In the genomic region with DNA sequence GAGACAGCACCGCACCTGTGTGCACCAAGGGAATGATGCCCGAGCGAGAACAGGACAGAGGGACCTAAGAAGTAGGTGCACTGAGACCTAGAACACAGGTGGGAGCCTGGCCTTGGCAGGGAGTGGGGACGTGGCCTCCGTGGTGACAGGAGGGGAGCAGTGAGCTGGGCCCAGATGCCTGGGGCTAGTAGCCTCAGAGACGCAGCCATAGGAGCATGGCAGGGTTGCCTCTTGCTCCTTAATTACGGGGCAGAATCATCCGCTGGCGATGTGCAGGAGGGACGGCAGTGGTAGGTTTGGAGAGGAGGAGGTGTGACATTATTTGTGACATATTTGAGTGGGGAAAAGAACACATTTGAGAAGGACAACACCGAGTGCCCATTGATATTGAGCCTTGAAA, we compare ENCODE assay signal across 26 cellular contexts.
"Had no signal": no experiment of that assay in that cellular context is flagged by ENCODE, and none has a peak within 500 bp of the region (broad histone marks: within the 10 kb centered on the region; RNA-seq: fewer than 3 reads in every experiment).

No MANE protein-coding gene starts in this region.

- H3K4me2 ChIP-seq: smooth muscle cell had no signal

- H3K27ac ChIP-seq: adrenal gland, colonic mucosa, dorsolateral prefrontal cortex, esophagus squamous epithelium, gastrocnemius medialis, pancreas, right lobe of liver, transverse colon, vagina, WERI-Rb-1 had no signal

- FAIRE-seq: astrocyte, islet of Langerhans, pancreas, TTC549 had no signal

- H3K9me3 ChIP-seq: colonic mucosa, pancreas, right lobe of liver, vagina had no signal

- DNase-seq: activated CD8-positive, alpha-beta memory T cell treated with anti-CD3 and anti-CD28 coated beads, Interleukin-2, amount 50 U/mL, for 48 hours; activated naive CD4-positive, alpha-beta T cell; activated T-cell treated with anti-CD3 and anti-CD28 coated beads, Interleukin-2, amount 50 U/mL, for 4 hours; colonic mucosa; effector memory CD8-positive, alpha-beta T cell; esophagus squamous epithelium; gastrocnemius medialis; head of caudate nucleus; naive thymus-derived CD4-positive, alpha-beta T cell; stimulated activated CD4-positive, alpha-beta T cell treated with anti-CD3 and anti-CD28 coated beads, Interleukin-2, amount 100 ng/mL, for 48 hours; stimulated activated CD8-positive, alpha-beta memory T cell treated with anti-CD3 and anti-CD28 coated beads, Interleukin-4, amount 100 ng/mL, for 48 hours; stimulated activated naive B cell treated with anti-CD40 and anti-IgM and Interleukin-4, amounts not matched to agents 10 μg/mL and 1 μg/mL and 100 μg/mL, for 72 hours; transverse colon; WERI-Rb-1 had no signal

- H3K36me3 ChIP-seq: adrenal gland, colonic mucosa, esophagus squamous epithelium, gastrocnemius medialis, pancreas, right lobe of liver, transverse colon, vagina, WERI-Rb-1 had no signal

- H3K4me1 Mint-ChIP-seq: central memory CD8-positive, alpha-beta T cell had no signal

- H3K4me1 ChIP-seq: adrenal gland, colonic mucosa, esophagus squamous epithelium, gastrocnemius medialis, pancreas, right lobe of liver, transverse colon, vagina had no signal

- H3K36me3 Mint-ChIP-seq: activated naive CD8-positive, alpha-beta T cell had no signal

- H3K27ac Mint-ChIP-seq: activated naive CD8-positive, alpha-beta T cell; activated T-helper 2 cell treated with anti-CD3 and anti-CD28 coated beads, Interferon-gamma antibody, Interleukin-2, Interleukin-4, amounts not matched to agents 10 μg/mL and 5 μg/mL and 100 μg/mL, durations not matched to agents 14 hours and 24 hours and 36 hours; effector memory CD8-positive, alpha-beta T cell; naive thymus-derived CD4-positive, alpha-beta T cell; stimulated activated naive B cell treated with anti-CD40 and anti-IgM and Interleukin-4, amounts not matched to agents 10 μg/mL and 1 μg/mL and 100 μg/mL, for 72 hours had no signal

- H3K27me3 Mint-ChIP-seq: activated naive CD8-positive, alpha-beta T cell; central memory CD8-positive, alpha-beta T cell; effector memory CD8-positive, alpha-beta T cell had no signal

- H3K4me3 ChIP-seq: adrenal gland, colonic mucosa, dorsolateral prefrontal cortex, esophagus squamous epithelium, gastrocnemius medialis, pancreas, right lobe of liver, smooth muscle cell, transverse colon, vagina had no signal

- H3K27me3 ChIP-seq: adrenal gland, colonic mucosa, dorsolateral prefrontal cortex, esophagus squamous epithelium, gastrocnemius medialis, pancreas, right lobe of liver, transverse colon, vagina had no signal

- H3K4me3 Mint-ChIP-seq: activated naive CD8-positive, alpha-beta T cell; activated T-cell treated with anti-CD3 and anti-CD28 coated beads, Interleukin-2, amount 50 U/mL, for 4 hours; central memory CD8-positive, alpha-beta T cell; effector memory CD8-positive, alpha-beta T cell; naive thymus-derived CD4-positive, alpha-beta T cell; stimulated activated naive B cell treated with anti-CD40 and anti-IgM and Interleukin-4, amounts not matched to agents 10 μg/mL and 1 μg/mL and 100 μg/mL, for 72 hours had no signal
